In genomic region chr18:60024857-60025256, GRCh38 we compare ENCODE assay signal across 1 cellular context.
TF ChIP-seq lines count a peak whose summit lies in the region.

No MANE protein-coding gene starts in this region.

TF ChIP-seq in WTC11, 78 proteins besides CTCF, POLR2A, EP300 and RAD21 (continued from another document):
- TF ChIP-seq ZNF281 (CRISPR knock-in tag; IDR thresholded peaks at IDR 0.05) (no peak), PRDM15 (CRISPR knock-in tag; IDR thresholded peaks at IDR 0.05) (no peak), ZMAT4 (CRISPR knock-in tag; IDR thresholded peaks at IDR 0.05) (no peak), USF2 (CRISPR knock-in tag; IDR thresholded peaks at IDR 0.05) (no peak), OVOL2 (CRISPR knock-in tag; IDR thresholded peaks at IDR 0.05; ENCODE audit: borderline replicate concordance) (no peak)
